8 cellular contexts compared by ENCODE assay signal in genomic region chr1:111141245-111141644, GRCh38. TPM values are rescaled to one million over a fixed set of nuclear protein-coding genes. Genes with fewer than 3 reads are reported as not detected.
DNase-seq lines count a peak whose midpoint lies in the region; ATAC-seq and TF ChIP-seq lines count a peak whose summit lies in the region.

No MANE protein-coding gene starts in this region.

- H3K27me3 Mint-ChIP-seq in activated naive CD8-positive, alpha-beta T cell treated with anti-CD3 and anti-CD28 coated beads, Interleukin-2, amount 50 U/mL, for 24 hours: no peaks in the 10 kb centered on the region

- peak overlapping the region; percentile 99 for H3K4me3 Mint-ChIP-seq in activated naive CD8-positive, alpha-beta T cell treated with anti-CD3 and anti-CD28 coated beads, Interleukin-2, amount 50 U/mL, for 24 hours

- TF ChIP-seq CTCF in heart left ventricle (IDR thresholded peaks at IDR 0.05) (no peak), right lobe of liver (IDR thresholded peaks at IDR 0.05) (no peak), upper lobe of left lung (IDR thresholded peaks at IDR 0.05) (no peak)

- ATAC-seq in heart left ventricle: no peak
- ATAC-seq in left cardiac atrium: no peak
- ATAC-seq in activated naive CD8-positive, alpha-beta T cell treated with anti-CD3 and anti-CD28 coated beads, Interleukin-2, amount 50 U/mL, for 24 hours: no peak
- no peak for ATAC-seq in right lobe of liver
- no peak for ATAC-seq in upper lobe of left lung (ENCODE audit: low FRiP score in 2 of 2)
- no peak for ATAC-seq in HG03280 (IDR thresholded peaks at IDR 0.05; ENCODE audit: unreplicated experiment)
- ATAC-seq in HG03354 (IDR thresholded peaks at IDR 0.05; ENCODE audit: poor library complexity, severe bottlenecking, unreplicated experiment): no peak

- no peaks in the 10 kb centered on the region for H3K27me3 ChIP-seq in heart left ventricle
- H3K27me3 ChIP-seq in right lobe of liver: no peaks in the 10 kb centered on the region
- no peaks in the 10 kb centered on the region for H3K27me3 ChIP-seq in upper lobe of left lung

- TF ChIP-seq EP300 in upper lobe of left lung (IDR thresholded peaks at IDR 0.05): no peak

- intact Hi-C loops in heart left ventricle (cut with DNase I) (loop anchor here in 1 of 10 donors (5.0 kb wide), 1 partner anchor 306 kb away; the partner anchor contains the start of genes ATP5PB and WDR77), left cardiac atrium (cut with DNase I) (no loop called here), right lobe of liver (cut with DNase I) (no loop called here)

- TF ChIP-seq POLR2A in heart left ventricle (IDR thresholded peaks at IDR 0.05): no peak
- TF ChIP-seq POLR2A in right lobe of liver (IDR thresholded peaks at IDR 0.05): no peak
- no peak for TF ChIP-seq POLR2A in upper lobe of left lung (IDR thresholded peaks at IDR 0.05)

- H3K36me3 ChIP-seq in heart left ventricle (peaks cover 0 to 23% (median 12%) of the 10 kb centered on the region in 9 donors), right lobe of liver (peaks cover 0 to 2% (median 0%) of the 10 kb centered on the region in 4 donors), upper lobe of left lung (peaks cover 0 to 5% (median 2%) of the 10 kb centered on the region in 4 donors)

- H3K4me1 ChIP-seq in heart left ventricle: peaks cover 0 to 58% (median 29%) of the 10 kb centered on the region in 12 donors
- H3K4me1 ChIP-seq in right lobe of liver: peaks cover 0 to 40% (median 17%) of the 10 kb centered on the region in 4 donors
- H3K4me1 ChIP-seq in upper lobe of left lung: peaks cover 17 to 46% (median 30%) of the 10 kb centered on the region in 4 donors

- H3K9me3 ChIP-seq in heart left ventricle (no peaks in the 10 kb centered on the region), right lobe of liver (no peaks in the 10 kb centered on the region), upper lobe of left lung (no peaks in the 10 kb centered on the region)

- H3K4me3 ChIP-seq in heart left ventricle (peak overlapping the region in 11 of 12 donors; percentile 76 to 94 (median 86)), right lobe of liver (peak overlapping the region; percentile 80 to 94 (median 91)), upper lobe of left lung (peak overlapping the region in 3 of 4 donors; percentile 89 to 95 (median 91))

- peak overlapping the region in 2 of 12 donors; percentile 95 to 97 for H3K27ac ChIP-seq in heart left ventricle
- H3K27ac ChIP-seq in right lobe of liver: peak overlapping the region; percentile 83 to 90 (median 88)
- peak overlapping the region in 2 of 4 donors; percentile 96 to 97 for H3K27ac ChIP-seq in upper lobe of left lung

- WGBS in heart left ventricle, 4 donors: 11 to 20% (median 18%) methylated on average over 2 of the region's 2 CpGs
- 0% methylated on average over 2 of the region's 2 CpGs for WGBS in right lobe of liver (ENCODE audit: insufficient coverage, low coverage, low lambda C conversion rate, missing lambda C conversion rate)
- WGBS in upper lobe of left lung, 2 donors: 14 to 28% methylated on average over 2 of the region's 2 CpGs

- DNase-seq in heart left ventricle (no peak), left cardiac atrium (no peak), right lobe of liver (no peak), upper lobe of left lung (no peak), mesenteric fat pad (ENCODE audit: low spot score) (no peak)
- DNase-seq in activated naive CD8-positive, alpha-beta T cell treated with anti-CD3 and anti-CD28 coated beads, Interleukin-2, amount 50 U/mL, for 24 hours: no peak

- H3K9me3 Mint-ChIP-seq in activated naive CD8-positive, alpha-beta T cell treated with anti-CD3 and anti-CD28 coated beads, Interleukin-2, amount 50 U/mL, for 24 hours: no peaks in the 10 kb centered on the region

- H3K36me3 Mint-ChIP-seq in activated naive CD8-positive, alpha-beta T cell treated with anti-CD3 and anti-CD28 coated beads, Interleukin-2, amount 50 U/mL, for 24 hours (ENCODE audit: low read depth): peaks cover 22% of the 10 kb centered on the region

- H3K4me1 Mint-ChIP-seq in activated naive CD8-positive, alpha-beta T cell treated with anti-CD3 and anti-CD28 coated beads, Interleukin-2, amount 50 U/mL, for 24 hours: peaks cover 58% of the 10 kb centered on the region

- no peak overlapping the region for H3K27ac Mint-ChIP-seq in activated naive CD8-positive, alpha-beta T cell treated with anti-CD3 and anti-CD28 coated beads, Interleukin-2, amount 50 U/mL, for 24 hours

RNA-seq across cellular contexts. Expression of gene CEPT1, which starts 1.2 kb away (rescaled TPM):
- total RNA-seq in heart left ventricle: 10 to 100 TPM in 6 of 9 donors, 1 to 10 TPM in 3; 7.4 to 26.9 (median 11.6) TPM
- 10 to 100 TPM in 1 of 2 donors, 1 to 10 TPM in 1; 7.7 to 11.6 TPM for polyA plus RNA-seq in heart left ventricle
- 10 to 100 TPM; 15.8 to 17.6 TPM for total RNA-seq in left cardiac atrium
- 10 to 100 TPM; 21.9 to 35.0 (median 27.8) TPM for total RNA-seq in right lobe of liver
- total RNA-seq in upper lobe of left lung: 10 to 100 TPM; 27.2 to 71.7 (median 35.3) TPM
- total RNA-seq in mesenteric fat pad: 49.9 TPM

RNA-seq across cellular contexts. Expression of gene DRAM2, which starts 1.4 kb away (rescaled TPM):
- 10 to 100 TPM; 32.1 to 49.8 (median 36.6) TPM for total RNA-seq in heart left ventricle
- 10 to 100 TPM; 27.1 to 37.7 TPM for polyA plus RNA-seq in heart left ventricle
- 10 to 100 TPM; 43.5 to 44.6 TPM for total RNA-seq in left cardiac atrium
- total RNA-seq in right lobe of liver: 10 to 100 TPM; 16.7 to 37.2 (median 22.9) TPM
- total RNA-seq in upper lobe of left lung: 10 to 100 TPM; 16.1 to 56.9 (median 40.3) TPM
- 61.0 TPM for total RNA-seq in mesenteric fat pad

RNA-seq across cellular contexts. Expression of gene DENND2D, which starts 59.2 kb away (rescaled TPM):
- total RNA-seq in heart left ventricle: 10 to 100 TPM in 1 of 9 donors, 1 to 10 TPM in 7, under 1 TPM in 1; 0.96 to 23.9 (median 2.3) TPM
- 1 to 10 TPM in 1 of 2 donors, under 1 TPM in 1; 0.99 to 1.2 TPM for polyA plus RNA-seq in heart left ventricle
- 10 to 100 TPM in 1 of 2 donors, 1 to 10 TPM in 1; 8.6 to 10.6 TPM for total RNA-seq in left cardiac atrium
- 10 to 100 TPM in 5 of 6 experiments, 1 to 10 TPM in 1; 9.6 to 18.6 (median 13.9) TPM for total RNA-seq in right lobe of liver
- 100 to 1,000 TPM in 1 of 6 donors, 10 to 100 TPM in 5; 44.4 to 154 (median 64.8) TPM for total RNA-seq in upper lobe of left lung
- 33.0 TPM for total RNA-seq in mesenteric fat pad
